1 cellular context compared by ENCODE assay signal in the genomic region with DNA sequence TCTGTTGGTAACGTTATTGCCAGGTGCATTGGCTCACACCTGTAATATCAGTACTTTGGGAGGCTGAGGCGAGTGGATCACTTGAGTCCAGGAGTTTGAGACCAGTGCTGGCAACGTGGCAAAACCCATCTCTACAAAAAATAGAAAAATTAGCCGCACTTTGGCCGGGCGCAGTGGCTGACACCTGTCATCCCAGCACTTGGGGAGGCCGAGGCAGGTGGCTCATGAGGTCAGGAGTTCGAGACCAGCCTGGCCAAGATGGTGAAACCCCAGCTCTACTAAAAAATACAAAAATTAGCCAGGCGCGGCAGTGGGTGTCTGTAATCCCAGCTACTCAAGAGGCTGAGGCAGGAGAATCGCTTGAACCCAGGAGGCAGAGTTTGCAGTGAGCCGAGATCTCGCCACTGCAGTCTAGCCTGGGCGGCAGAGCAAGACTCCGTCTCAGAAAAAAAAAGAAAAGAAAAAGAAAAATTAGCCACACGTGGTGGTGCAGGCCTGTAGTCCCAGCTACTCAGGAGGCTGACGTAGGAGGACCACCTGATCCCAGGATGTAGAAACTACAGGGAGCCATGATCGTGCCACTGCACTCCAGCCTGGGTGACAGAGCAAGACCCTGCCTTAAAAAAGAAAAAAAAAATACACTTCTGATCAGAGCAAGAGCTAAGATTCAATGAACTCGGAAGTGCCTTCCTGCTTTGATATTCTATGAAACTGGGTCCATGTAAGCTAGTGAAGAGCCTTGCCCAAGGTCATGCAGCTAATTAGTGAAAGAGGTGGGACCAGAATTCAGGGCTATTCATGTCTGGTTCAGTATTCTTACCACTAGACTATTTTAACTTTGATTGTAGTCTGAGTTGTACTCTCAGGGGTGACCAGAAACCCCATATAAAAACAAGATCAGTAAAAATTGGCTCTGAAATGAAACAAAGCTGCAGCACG.
TF ChIP-seq lines count a peak whose summit lies in the region.

No MANE protein-coding gene starts in this region.

TF ChIP-seq in HepG2, 621 proteins besides CTCF, POLR2A, EP300 and RAD21 (continued from another document and continues in another):
- TF ChIP-seq, protein P1, sequence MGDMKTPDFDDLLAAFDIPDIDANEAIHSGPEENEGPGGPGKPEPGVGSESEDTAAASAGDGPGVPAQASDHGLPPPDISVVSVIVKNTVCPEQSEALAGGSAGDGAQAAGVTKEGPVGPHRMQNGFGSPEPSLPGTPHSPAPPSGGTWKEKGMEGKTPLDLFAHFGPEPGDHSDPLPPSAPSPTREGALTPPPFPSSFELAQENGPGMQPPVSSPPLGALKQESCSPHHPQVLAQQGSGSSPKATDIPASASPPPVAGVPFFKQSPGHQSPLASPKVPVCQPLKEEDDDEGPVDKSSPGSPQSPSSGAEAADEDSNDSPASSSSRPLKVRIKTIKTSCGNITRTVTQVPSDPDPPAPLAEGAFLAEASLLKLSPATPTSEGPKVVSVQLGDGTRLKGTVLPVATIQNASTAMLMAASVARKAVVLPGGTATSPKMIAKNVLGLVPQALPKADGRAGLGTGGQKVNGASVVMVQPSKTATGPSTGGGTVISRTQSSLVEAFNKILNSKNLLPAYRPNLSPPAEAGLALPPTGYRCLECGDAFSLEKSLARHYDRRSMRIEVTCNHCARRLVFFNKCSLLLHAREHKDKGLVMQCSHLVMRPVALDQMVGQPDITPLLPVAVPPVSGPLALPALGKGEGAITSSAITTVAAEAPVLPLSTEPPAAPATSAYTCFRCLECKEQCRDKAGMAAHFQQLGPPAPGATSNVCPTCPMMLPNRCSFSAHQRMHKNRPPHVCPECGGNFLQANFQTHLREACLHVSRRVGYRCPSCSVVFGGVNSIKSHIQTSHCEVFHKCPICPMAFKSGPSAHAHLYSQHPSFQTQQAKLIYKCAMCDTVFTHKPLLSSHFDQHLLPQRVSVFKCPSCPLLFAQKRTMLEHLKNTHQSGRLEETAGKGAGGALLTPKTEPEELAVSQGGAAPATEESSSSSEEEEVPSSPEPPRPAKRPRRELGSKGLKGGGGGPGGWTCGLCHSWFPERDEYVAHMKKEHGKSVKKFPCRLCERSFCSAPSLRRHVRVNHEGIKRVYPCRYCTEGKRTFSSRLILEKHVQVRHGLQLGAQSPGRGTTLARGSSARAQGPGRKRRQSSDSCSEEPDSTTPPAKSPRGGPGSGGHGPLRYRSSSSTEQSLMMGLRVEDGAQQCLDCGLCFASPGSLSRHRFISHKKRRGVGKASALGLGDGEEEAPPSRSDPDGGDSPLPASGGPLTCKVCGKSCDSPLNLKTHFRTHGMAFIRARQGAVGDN (CRISPR knock-in tag; IDR thresholded peaks at IDR 0.05): peak; percentile 72
- TF ChIP-seq MIXL1 (CRISPR knock-in tag; IDR thresholded peaks at IDR 0.05) (peak; percentile 93), ZNF230 (CRISPR knock-in tag; IDR thresholded peaks at IDR 0.05) (0 out of 2 replicates have a peak, but pooled peaks have one; percentile 40), ZNF160 (CRISPR knock-in tag; IDR thresholded peaks at IDR 0.05) (peak; percentile 28; the same call in 1 of the 2 replicates), ZNF724P (CRISPR knock-in tag; IDR thresholded peaks at IDR 0.05; ENCODE audit: borderline replicate concordance) (no peak), ZBTB21 (CRISPR knock-in tag; IDR thresholded peaks at IDR 0.05) (no peak), SCMH1 (CRISPR knock-in tag; IDR thresholded peaks at IDR 0.05; ENCODE audit: borderline replicate concordance) (no peak), ZNF556 (CRISPR knock-in tag; IDR thresholded peaks at IDR 0.05; ENCODE audit: borderline replicate concordance) (no peak), HNRNPH1 (optimal IDR thresholded peaks at IDR 0.05; ENCODE audit: low read depth, low read length) (no peak), ZNF121 (CRISPR knock-in tag; IDR thresholded peaks at IDR 0.05) (no peak), CENPX (CRISPR knock-in tag; IDR thresholded peaks at IDR 0.05) (no peak), NCOA2 (CRISPR knock-in tag; IDR thresholded peaks at IDR 0.05) (no peak), ZNF451 (CRISPR knock-in tag; IDR thresholded peaks at IDR 0.05) (no peak), HOXA3 (CRISPR knock-in tag; IDR thresholded peaks at IDR 0.05) (peak; percentile 11; the same call in 1 of the 2 replicates), RBM39 (IDR thresholded peaks at IDR 0.05; ENCODE audit: low read depth, low read length, poor library complexity, severe bottlenecking) (no peak), ISL2 (CRISPR knock-in tag; IDR thresholded peaks at IDR 0.05) (peak; percentile 45; the same call in 1 of the 2 replicates), ZNF772 (CRISPR knock-in tag; IDR thresholded peaks at IDR 0.05) (peak; percentile 7; the same call in 1 of the 2 replicates), MLLT10 (CRISPR knock-in tag; IDR thresholded peaks at IDR 0.05) (no peak), ZNF232 (CRISPR knock-in tag; IDR thresholded peaks at IDR 0.05; ENCODE audit: borderline replicate concordance) (peak; percentile 20; the same call in 1 of the 2 replicates), NAIF1 (CRISPR knock-in tag; IDR thresholded peaks at IDR 0.05; ENCODE audit: borderline replicate concordance) (no peak), MED1 (CRISPR knock-in tag; IDR thresholded peaks at IDR 0.05) (peak; percentile 24; the same call in 1 of the 2 replicates), ETV5 (CRISPR knock-in tag; IDR thresholded peaks at IDR 0.05; ENCODE audit: borderline replicate concordance) (peak; percentile 25; the same call in 1 of the 2 replicates), NR1H2 (CRISPR knock-in tag; IDR thresholded peaks at IDR 0.05; ENCODE audit: borderline replicate concordance, low read depth) (no peak), ZNF619 (CRISPR knock-in tag; IDR thresholded peaks at IDR 0.05) (no peak), EEA1 (CRISPR knock-in tag; IDR thresholded peaks at IDR 0.05; ENCODE audit: borderline replicate concordance) (0 out of 2 replicates have a peak, but pooled peaks have one; percentile 20), ZBTB38 (CRISPR knock-in tag; IDR thresholded peaks at IDR 0.05) (peak; percentile 83; the same call in 1 of the 2 replicates), HHEX (CRISPR knock-in tag; IDR thresholded peaks at IDR 0.05) (0 out of 2 replicates have a peak, but pooled peaks have one; percentile 20), NR2C2 (CRISPR knock-in tag; IDR thresholded peaks at IDR 0.05; ENCODE audit: borderline replicate concordance) (no peak), ZNF607 (CRISPR knock-in tag; IDR thresholded peaks at IDR 0.05; ENCODE audit: borderline replicate concordance) (peak; percentile 45; the same call in 1 of the 2 replicates), RXRB (CRISPR knock-in tag; IDR thresholded peaks at IDR 0.05; ENCODE audit: borderline replicate concordance) (peak; percentile 22; the same call in 1 of the 2 replicates), ZNF44 (CRISPR knock-in tag; IDR thresholded peaks at IDR 0.05) (0 out of 2 replicates have a peak, but pooled peaks have one; percentile 4), ZNF367 (CRISPR knock-in tag; IDR thresholded peaks at IDR 0.05; ENCODE audit: borderline replicate concordance) (no peak), KAT7 (CRISPR knock-in tag; IDR thresholded peaks at IDR 0.05; ENCODE audit: borderline replicate concordance) (no peak), NR2F6 (IDR thresholded peaks at IDR 0.05) (no peak), NR2F6 (CRISPR knock-in tag; IDR thresholded peaks at IDR 0.05) (no peak), ZNF138 (CRISPR knock-in tag; IDR thresholded peaks at IDR 0.05; ENCODE audit: low read depth) (no peak), KDM4B (CRISPR knock-in tag; IDR thresholded peaks at IDR 0.05) (no peak), KDM6A (CRISPR knock-in tag; IDR thresholded peaks at IDR 0.05; ENCODE audit: low read depth) (0 out of 2 replicates have a peak, but pooled peaks have one; percentile 19)
- TF ChIP-seq, protein P2, sequence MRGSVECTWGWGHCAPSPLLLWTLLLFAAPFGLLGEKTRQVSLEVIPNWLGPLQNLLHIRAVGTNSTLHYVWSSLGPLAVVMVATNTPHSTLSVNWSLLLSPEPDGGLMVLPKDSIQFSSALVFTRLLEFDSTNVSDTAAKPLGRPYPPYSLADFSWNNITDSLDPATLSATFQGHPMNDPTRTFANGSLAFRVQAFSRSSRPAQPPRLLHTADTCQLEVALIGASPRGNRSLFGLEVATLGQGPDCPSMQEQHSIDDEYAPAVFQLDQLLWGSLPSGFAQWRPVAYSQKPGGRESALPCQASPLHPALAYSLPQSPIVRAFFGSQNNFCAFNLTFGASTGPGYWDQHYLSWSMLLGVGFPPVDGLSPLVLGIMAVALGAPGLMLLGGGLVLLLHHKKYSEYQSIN (CRISPR knock-in tag; IDR thresholded peaks at IDR 0.05; ENCODE audit: borderline replicate concordance): no peak
- TF ChIP-seq, protein P3, sequence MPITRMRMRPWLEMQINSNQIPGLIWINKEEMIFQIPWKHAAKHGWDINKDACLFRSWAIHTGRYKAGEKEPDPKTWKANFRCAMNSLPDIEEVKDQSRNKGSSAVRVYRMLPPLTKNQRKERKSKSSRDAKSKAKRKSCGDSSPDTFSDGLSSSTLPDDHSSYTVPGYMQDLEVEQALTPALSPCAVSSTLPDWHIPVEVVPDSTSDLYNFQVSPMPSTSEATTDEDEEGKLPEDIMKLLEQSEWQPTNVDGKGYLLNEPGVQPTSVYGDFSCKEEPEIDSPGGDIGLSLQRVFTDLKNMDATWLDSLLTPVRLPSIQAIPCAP (CRISPR knock-in tag; IDR thresholded peaks at IDR 0.05; ENCODE audit: low read depth): no peak
- TF ChIP-seq, protein P4, sequence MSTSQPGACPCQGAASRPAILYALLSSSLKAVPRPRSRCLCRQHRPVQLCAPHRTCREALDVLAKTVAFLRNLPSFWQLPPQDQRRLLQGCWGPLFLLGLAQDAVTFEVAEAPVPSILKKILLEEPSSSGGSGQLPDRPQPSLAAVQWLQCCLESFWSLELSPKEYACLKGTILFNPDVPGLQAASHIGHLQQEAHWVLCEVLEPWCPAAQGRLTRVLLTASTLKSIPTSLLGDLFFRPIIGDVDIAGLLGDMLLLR (CRISPR knock-in tag; IDR thresholded peaks at IDR 0.05): no peak
- TF ChIP-seq, protein P5, sequence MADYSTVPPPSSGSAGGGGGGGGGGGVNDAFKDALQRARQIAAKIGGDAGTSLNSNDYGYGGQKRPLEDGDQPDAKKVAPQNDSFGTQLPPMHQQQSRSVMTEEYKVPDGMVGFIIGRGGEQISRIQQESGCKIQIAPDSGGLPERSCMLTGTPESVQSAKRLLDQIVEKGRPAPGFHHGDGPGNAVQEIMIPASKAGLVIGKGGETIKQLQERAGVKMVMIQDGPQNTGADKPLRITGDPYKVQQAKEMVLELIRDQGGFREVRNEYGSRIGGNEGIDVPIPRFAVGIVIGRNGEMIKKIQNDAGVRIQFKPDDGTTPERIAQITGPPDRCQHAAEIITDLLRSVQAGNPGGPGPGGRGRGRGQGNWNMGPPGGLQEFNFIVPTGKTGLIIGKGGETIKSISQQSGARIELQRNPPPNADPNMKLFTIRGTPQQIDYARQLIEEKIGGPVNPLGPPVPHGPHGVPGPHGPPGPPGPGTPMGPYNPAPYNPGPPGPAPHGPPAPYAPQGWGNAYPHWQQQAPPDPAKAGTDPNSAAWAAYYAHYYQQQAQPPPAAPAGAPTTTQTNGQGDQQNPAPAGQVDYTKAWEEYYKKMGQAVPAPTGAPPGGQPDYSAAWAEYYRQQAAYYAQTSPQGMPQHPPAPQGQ (CRISPR knock-in tag; IDR thresholded peaks at IDR 0.05; ENCODE audit: borderline replicate concordance): 0 out of 2 replicates have a peak, but pooled peaks have one; percentile 16
- TF ChIP-seq, protein P6, sequence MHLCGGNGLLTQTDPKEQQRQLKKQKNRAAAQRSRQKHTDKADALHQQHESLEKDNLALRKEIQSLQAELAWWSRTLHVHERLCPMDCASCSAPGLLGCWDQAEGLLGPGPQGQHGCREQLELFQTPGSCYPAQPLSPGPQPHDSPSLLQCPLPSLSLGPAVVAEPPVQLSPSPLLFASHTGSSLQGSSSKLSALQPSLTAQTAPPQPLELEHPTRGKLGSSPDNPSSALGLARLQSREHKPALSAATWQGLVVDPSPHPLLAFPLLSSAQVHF (CRISPR knock-in tag; IDR thresholded peaks at IDR 0.05): no peak
- TF ChIP-seq, protein P7, sequence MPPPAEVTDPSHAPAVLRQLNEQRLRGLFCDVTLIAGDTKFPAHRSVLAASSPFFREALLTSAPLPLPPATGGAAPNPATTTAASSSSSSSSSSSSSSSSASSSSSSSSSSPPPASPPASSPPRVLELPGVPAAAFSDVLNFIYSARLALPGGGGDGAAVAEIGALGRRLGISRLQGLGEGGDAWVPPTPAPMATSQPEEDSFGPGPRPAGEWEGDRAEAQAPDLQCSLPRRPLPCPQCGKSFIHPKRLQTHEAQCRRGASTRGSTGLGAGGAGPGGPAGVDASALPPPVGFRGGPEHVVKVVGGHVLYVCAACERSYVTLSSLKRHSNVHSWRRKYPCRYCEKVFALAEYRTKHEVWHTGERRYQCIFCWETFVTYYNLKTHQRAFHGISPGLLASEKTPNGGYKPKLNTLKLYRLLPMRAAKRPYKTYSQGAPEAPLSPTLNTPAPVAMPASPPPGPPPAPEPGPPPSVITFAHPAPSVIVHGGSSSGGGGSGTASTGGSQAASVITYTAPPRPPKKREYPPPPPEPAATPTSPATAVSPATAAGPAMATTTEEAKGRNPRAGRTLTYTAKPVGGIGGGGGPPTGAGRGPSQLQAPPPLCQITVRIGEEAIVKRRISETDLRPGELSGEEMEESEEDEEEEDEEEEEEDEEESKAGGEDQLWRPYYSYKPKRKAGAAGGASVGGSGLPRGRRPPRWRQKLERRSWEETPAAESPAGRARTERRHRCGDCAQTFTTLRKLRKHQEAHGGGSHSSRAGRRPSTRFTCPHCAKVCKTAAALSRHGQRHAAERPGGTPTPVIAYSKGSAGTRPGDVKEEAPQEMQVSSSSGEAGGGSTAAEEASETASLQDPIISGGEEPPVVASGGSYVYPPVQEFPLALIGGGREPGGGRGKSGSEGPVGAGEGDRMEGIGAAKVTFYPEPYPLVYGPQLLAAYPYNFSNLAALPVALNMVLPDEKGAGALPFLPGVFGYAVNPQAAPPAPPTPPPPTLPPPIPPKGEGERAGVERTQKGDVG (CRISPR knock-in tag; IDR thresholded peaks at IDR 0.05; ENCODE audit: borderline replicate concordance): 0 out of 2 replicates have a peak, but pooled peaks have one; percentile 37
- TF ChIP-seq, protein P8, sequence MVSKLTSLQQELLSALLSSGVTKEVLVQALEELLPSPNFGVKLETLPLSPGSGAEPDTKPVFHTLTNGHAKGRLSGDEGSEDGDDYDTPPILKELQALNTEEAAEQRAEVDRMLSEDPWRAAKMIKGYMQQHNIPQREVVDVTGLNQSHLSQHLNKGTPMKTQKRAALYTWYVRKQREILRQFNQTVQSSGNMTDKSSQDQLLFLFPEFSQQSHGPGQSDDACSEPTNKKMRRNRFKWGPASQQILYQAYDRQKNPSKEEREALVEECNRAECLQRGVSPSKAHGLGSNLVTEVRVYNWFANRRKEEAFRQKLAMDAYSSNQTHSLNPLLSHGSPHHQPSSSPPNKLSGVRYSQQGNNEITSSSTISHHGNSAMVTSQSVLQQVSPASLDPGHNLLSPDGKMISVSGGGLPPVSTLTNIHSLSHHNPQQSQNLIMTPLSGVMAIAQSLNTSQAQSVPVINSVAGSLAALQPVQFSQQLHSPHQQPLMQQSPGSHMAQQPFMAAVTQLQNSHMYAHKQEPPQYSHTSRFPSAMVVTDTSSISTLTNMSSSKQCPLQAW (CRISPR knock-in tag; IDR thresholded peaks at IDR 0.05): 0 out of 2 replicates have a peak, but pooled peaks have one; percentile 33
- TF ChIP-seq, protein P9, sequence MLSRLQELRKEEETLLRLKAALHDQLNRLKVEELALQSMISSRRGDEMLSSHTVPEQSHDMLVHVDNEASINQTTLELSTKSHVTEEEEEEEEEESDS (CRISPR knock-in tag; IDR thresholded peaks at IDR 0.05; ENCODE audit: borderline replicate concordance): no peak
- TF ChIP-seq, protein P10, sequence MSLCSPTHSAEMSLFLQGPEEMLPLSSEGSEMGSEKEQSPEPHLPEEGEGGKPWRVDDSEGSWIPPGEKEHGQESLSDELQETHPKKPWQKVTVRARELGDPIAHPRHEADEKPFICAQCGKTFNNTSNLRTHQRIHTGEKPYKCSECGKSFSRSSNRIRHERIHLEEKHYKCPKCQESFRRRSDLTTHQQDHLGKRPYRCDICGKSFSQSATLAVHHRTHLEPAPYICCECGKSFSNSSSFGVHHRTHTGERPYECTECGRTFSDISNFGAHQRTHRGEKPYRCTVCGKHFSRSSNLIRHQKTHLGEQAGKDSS (CRISPR knock-in tag; IDR thresholded peaks at IDR 0.05; ENCODE audit: borderline replicate concordance, low read depth): no peak
